12 cellular contexts compared by ENCODE assay signal in the genomic region with DNA sequence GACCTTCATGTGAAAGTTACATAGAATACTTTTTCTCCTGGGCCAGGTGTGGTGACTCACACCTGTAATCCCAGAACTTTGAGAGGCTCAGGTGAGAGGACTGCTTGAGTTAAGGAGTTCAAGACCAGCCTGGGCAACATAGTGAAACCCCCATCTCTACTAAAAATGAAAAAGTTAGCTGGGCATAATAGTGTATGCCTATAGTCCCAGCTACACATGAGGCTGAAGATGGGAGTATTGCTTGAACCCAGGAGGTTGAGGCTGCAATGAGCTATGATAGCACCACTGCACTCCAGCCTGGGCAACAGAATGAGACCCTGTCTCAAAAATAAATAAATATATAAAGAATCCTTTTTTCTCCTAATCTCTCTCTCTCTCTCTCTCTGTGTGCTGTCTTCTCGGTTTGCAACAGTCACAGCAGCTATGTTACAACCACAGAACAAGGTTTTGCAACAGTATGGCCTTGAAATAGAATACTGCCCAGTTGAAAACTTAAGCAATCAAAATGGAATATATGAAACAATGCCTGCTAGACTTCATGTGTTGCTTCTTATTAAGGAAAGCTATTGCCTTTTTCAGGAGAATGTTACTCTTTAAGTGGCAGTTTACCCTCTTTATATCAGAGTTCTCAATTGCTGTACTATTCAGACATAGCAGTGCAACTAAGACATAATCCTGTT. TPM values are rescaled to one million over a fixed set of nuclear protein-coding genes. Genes with fewer than 3 reads are reported as not detected.
DNase-seq lines count a peak whose midpoint lies in the region; ATAC-seq, FAIRE-seq and TF ChIP-seq lines count a peak whose summit lies in the region.
"Had no signal": no experiment of that assay in that cellular context is flagged by ENCODE, and none has a peak within 500 bp of the region (broad histone marks: within the 10 kb centered on the region; RNA-seq: fewer than 3 reads in every experiment).

No MANE protein-coding gene starts in this region.

- no peak overlapping the region for H3K4me2 ChIP-seq in OCI-LY1 (ENCODE audit: low read length)

- peaks cover 3% of the 10 kb centered on the region for H3K36me3 Mint-ChIP-seq in T-helper 2 cell treated with Interferon-gamma antibody and Interleukin-4, amounts not matched to agents 5 μg/mL and 100 μg/mL, for 36 hours (ENCODE audit: low read depth)

- H3K27me3 ChIP-seq in OCI-LY1 (ENCODE audit: insufficient read depth, low read length) = no peaks in the 10 kb centered on the region
- H3K27me3 ChIP-seq: heart left ventricle had no signal

- no peaks in the 10 kb centered on the region for H3K27me3 Mint-ChIP-seq in T-helper 2 cell treated with Interferon-gamma antibody and Interleukin-4, amounts not matched to agents 5 μg/mL and 100 μg/mL, for 36 hours (ENCODE audit: low read depth)

- no peak for TF ChIP-seq POLR2A in GM12892 (IDR thresholded peaks at IDR 0.05; ENCODE audit: low read depth, low read length)

- H3K79me2 ChIP-seq in OCI-LY1 (ENCODE audit: insufficient read depth, low read length) = no peaks in the 10 kb centered on the region

- H3K4me1 ChIP-seq in OCI-LY1 (ENCODE audit: insufficient read depth, low read length, severe bottlenecking) = peaks cover 32% of the 10 kb centered on the region

- H3K9me2 ChIP-seq in OCI-LY1 (ENCODE audit: low read depth, low read length) = no peaks in the 10 kb centered on the region

- peak overlapping the region; percentile 65 for H3K27ac Mint-ChIP-seq in T-helper 2 cell treated with Interferon-gamma antibody and Interleukin-4, amounts not matched to agents 5 μg/mL and 100 μg/mL, for 36 hours

- intact Hi-C loops in sciatic nerve (cut with DNase I) = no loop called here

- no peaks in the 10 kb centered on the region for H3K9me3 Mint-ChIP-seq in T-helper 2 cell treated with Interferon-gamma antibody and Interleukin-4, amounts not matched to agents 5 μg/mL and 100 μg/mL, for 36 hours

- peaks cover 36% of the 10 kb centered on the region for H3K4me1 Mint-ChIP-seq in T-helper 2 cell treated with Interferon-gamma antibody and Interleukin-4, amounts not matched to agents 5 μg/mL and 100 μg/mL, for 36 hours (ENCODE audit: low read depth)

- H3K4me3 Mint-ChIP-seq in T-helper 2 cell treated with Interferon-gamma antibody and Interleukin-4, amounts not matched to agents 5 μg/mL and 100 μg/mL, for 36 hours = no peak overlapping the region

- FAIRE-seq in GM12892 (lab: Jason Lieb, UNC) = no peak
- FAIRE-seq: bronchial epithelial cell had no signal

- 0 out of 2 replicates have a peak overlapping the region, but pooled peaks have one; percentile 84 for H2AFZ ChIP-seq in OCI-LY1 (ENCODE audit: low read length)

- H3K27ac ChIP-seq in OCI-LY1 (ENCODE audit: low read depth, low read length, poor library complexity, severe bottlenecking) = peak overlapping the region; percentile 57
- peak overlapping the region in 1 of 2 donors; percentile 44 for H3K27ac ChIP-seq in coronary artery

- TF ChIP-seq CTCF in OCI-LY1 (IDR thresholded peaks at IDR 0.05; ENCODE audit: low read length) (no peak), fibroblast of mammary gland (conservative IDR thresholded peaks at IDR 0.05; ENCODE audit: control insufficient read depth, insufficient read depth, low read depth, low read length) (no peak), coronary artery (IDR thresholded peaks at IDR 0.05) (no peak)

- H3K9me3 ChIP-seq in OCI-LY1 (ENCODE audit: low read length) = no peaks in the 10 kb centered on the region
- H3K9me3 ChIP-seq: heart left ventricle had no signal

- no peaks in the 10 kb centered on the region for H3K36me3 ChIP-seq in OCI-LY1 (ENCODE audit: insufficient read depth, low read length)
- H3K36me3 ChIP-seq: heart left ventricle had no signal

- no peaks in the 10 kb centered on the region; the same call in 1 of the 2 replicates for H3F3A ChIP-seq in OCI-LY1 (ENCODE audit: insufficient read depth, low read length)

- H3K4me3 ChIP-seq in OCI-LY1 (ENCODE audit: low read depth, low read length, poor library complexity, severe bottlenecking) (no peak overlapping the region), fibroblast of mammary gland (ENCODE audit: control insufficient read depth, low read depth, low read length) (no peak overlapping the region), coronary artery (no peak overlapping the region)
- H3K4me3 ChIP-seq: heart left ventricle had no signal

- peak; percentile 57 for ATAC-seq in sciatic nerve

- no peaks in the 10 kb centered on the region for H4K20me1 ChIP-seq in OCI-LY1 (ENCODE audit: insufficient read depth, low read length)

- no peak overlapping the region for H3K9ac ChIP-seq in OCI-LY1 (ENCODE audit: low read length)

- no peak for DNase-seq in T-helper 2 cell treated with Interferon-gamma antibody and Interleukin-4, amounts not matched to agents 5 μg/mL and 100 μg/mL, for 36 hours (ENCODE audit: low spot score)
- DNase-seq in T-helper 2 cell (no peak), fibroblast of mammary gland (ENCODE audit: low read depth) (peak; percentile 54), sciatic nerve (ENCODE audit: low spot score) (no peak), coronary artery (ENCODE audit: low spot score) (no peak), GM12892 (ENCODE audit: insufficient read length) (no peak), KG1 (lab: John Stamatoyannopoulos, UW) (no peak)
- DNase-seq: 8988T, GDM1, heart left ventricle had no signal

RNA-seq across cellular contexts. Expression of a gene that starts 12.3 kb away (rescaled TPM):
- total RNA-seq in sciatic nerve = 46.5 TPM
- polyA plus RNA-seq in GM12892 (2012; ENCODE audit: missing spikeins) = 38.8 TPM
